Comparison of ENCODE assay signal across 33 cellular contexts in genomic region chr20:33124994-33125393, GRCh38. TPM values are rescaled to one million over a fixed set of nuclear protein-coding genes. Genes with fewer than 3 reads are reported as not detected.
"Had no signal": no experiment of that assay in that cellular context is flagged by ENCODE, and none has a peak within 500 bp of the region (broad histone marks: within the 10 kb centered on the region; RNA-seq: fewer than 3 reads in every experiment).

No MANE protein-coding gene starts in this region.

- H3K4me3 ChIP-seq: heart left ventricle, lung, neural progenitor cell, sigmoid colon, suprapubic skin, thoracic aorta, tibial artery, vagina had no signal

- H3K27me3 ChIP-seq: neural progenitor cell, tibial artery, vagina had no signal

- H3K4me1 ChIP-seq: heart left ventricle, sigmoid colon, suprapubic skin, tibial artery, vagina had no signal

- H3K9me3 ChIP-seq: neutrophil, suprapubic skin, thoracic aorta, tibial artery, vagina had no signal

- H3K4me1 Mint-ChIP-seq: immature natural killer cell; mesothelial cell of epicardium; naive B cell; nephron progenitor cell; stimulated activated naive B cell treated with anti-CD40 and anti-IgM and Interleukin-4, amounts not matched to agents 10 μg/mL and 1 μg/mL and 100 μg/mL, for 72 hours had no signal

- H3K36me3 ChIP-seq: heart left ventricle, neural progenitor cell, neutrophil, sigmoid colon, suprapubic skin, thoracic aorta, tibial artery, vagina had no signal

- H3K27ac Mint-ChIP-seq: mesothelial cell of epicardium; naive B cell; natural killer cell; nephron progenitor cell; neural progenitor cell; progenitor cell of endocrine pancreas; stimulated activated naive B cell treated with anti-CD40 and anti-IgM and Interleukin-4, amounts not matched to agents 10 μg/mL and 1 μg/mL and 100 μg/mL, for 72 hours had no signal

- H3K4me3 Mint-ChIP-seq: immature natural killer cell; mesothelial cell of epicardium; natural killer cell; nephron progenitor cell; neural progenitor cell; stimulated activated naive B cell treated with anti-CD40 and anti-IgM and Interleukin-4, amounts not matched to agents 10 μg/mL and 1 μg/mL and 100 μg/mL, for 72 hours had no signal

- H3K27ac ChIP-seq: heart left ventricle, neural progenitor cell, neutrophil, sigmoid colon, suprapubic skin, thoracic aorta, tibial artery, vagina had no signal

- DNase-seq: hypothalamus; immature natural killer cell; kidney; mesendoderm; naive B cell; natural killer cell; nephron progenitor cell; occipital lobe; right cardiac atrium; sigmoid colon; small intestine; stimulated activated CD4-positive, alpha-beta T cell treated with anti-CD3 and anti-CD28 coated beads, Interleukin-1b, Interleukin-23, amount 100 ng/mL, for 48 hours; stimulated activated CD4-positive, alpha-beta T cell treated with anti-CD3 and anti-CD28 coated beads, Interleukin-2, amount 100 ng/mL, for 48 hours; stimulated activated naive B cell treated with anti-CD40 and anti-IgM and Interleukin-4, amounts not matched to agents 10 μg/mL and 1 μg/mL and 100 μg/mL, for 72 hours; stimulated activated naive CD8-positive, alpha-beta T cell treated with anti-CD3 and anti-CD28 coated beads, Interleukin-15, Interleukin-2, amounts not matched to agents 100 U/mL and 50 U/mL, for 24 hours; tibial artery; trophoblast cell had no signal

- H3K9me3 Mint-ChIP-seq: immature natural killer cell, natural killer cell had no signal

- ATAC-seq: natural killer cell; stimulated activated naive B cell treated with anti-CD40 and anti-IgM and Interleukin-4, amounts not matched to agents 10 μg/mL and 1 μg/mL and 100 μg/mL, for 72 hours; stimulated activated naive CD8-positive, alpha-beta T cell treated with anti-CD3 and anti-CD28 coated beads, Interleukin-15, Interleukin-2, amounts not matched to agents 100 U/mL and 50 U/mL, for 24 hours had no signal

- H3K36me3 Mint-ChIP-seq: immature natural killer cell, mesothelial cell of epicardium, natural killer cell, neural progenitor cell had no signal

RNA-seq across cellular contexts. Expression of gene BPIFA2, which starts 43.0 kb away (rescaled TPM):
- total RNA-seq: heart left ventricle, kidney, lower leg skin, mesothelial cell of epicardium, mononuclear cell, natural killer cell, occipital lobe, osteocyte, progenitor cell of endocrine pancreas, pulmonary artery endothelial cell, renal cortical epithelial cell, right cardiac atrium, sigmoid colon, subcutaneous adipose tissue, suprapubic skin, thoracic aorta, urinary bladder, vagina had no signal
- polyA plus RNA-seq: heart left ventricle, immature natural killer cell, right cardiac atrium, small intestine, urinary bladder had no signal

RNA-seq across cellular contexts. Expression of gene BPIFB4, which starts 45.6 kb away (rescaled TPM):
- total RNA-seq: heart left ventricle, kidney, lower leg skin, lung, mesothelial cell of epicardium, mononuclear cell, natural killer cell, occipital lobe, osteocyte, progenitor cell of endocrine pancreas, pulmonary artery endothelial cell, renal cortical epithelial cell, sigmoid colon, subcutaneous adipose tissue, suprapubic skin, thoracic aorta, urinary bladder, vagina had no signal
- polyA plus RNA-seq: heart left ventricle, immature natural killer cell, right cardiac atrium, sigmoid colon, small intestine had no signal
